ENCODE assay signal across 8 cellular contexts in the genomic region with DNA sequence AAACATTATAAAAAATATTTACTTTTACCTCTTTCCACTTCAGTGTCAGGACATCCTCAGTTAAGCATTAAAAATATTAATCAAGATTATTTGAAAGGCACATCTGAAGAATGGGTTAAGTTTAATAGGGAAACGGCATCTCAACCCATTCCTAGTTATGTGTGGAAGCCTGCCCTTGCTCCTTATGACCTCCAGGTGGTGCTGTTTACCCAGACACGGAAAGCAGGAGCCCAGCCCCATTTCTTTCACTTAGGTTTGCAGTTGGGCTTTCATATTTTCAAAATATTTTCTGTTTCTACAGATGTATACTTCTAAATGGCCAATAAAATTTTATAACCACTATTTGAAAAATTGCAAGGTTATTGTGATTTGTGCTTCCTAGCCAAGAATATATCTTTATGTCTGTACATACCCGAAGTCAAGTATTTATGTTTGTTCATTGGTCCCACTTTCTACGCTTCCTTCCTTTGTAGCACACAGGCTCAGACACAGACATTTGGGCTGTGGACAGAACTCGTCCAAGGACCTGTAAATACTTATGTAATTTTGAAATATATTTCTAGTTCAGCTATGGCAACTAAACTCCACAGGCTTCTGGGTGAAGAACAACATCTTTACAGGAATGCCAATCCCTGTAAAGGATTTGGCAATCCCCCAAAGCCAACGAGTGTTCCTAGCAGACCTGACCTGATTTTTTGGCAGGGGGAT.
DNase-seq lines count a peak whose midpoint lies in the region; ATAC-seq, FAIRE-seq and TF ChIP-seq lines count a peak whose summit lies in the region.

No MANE protein-coding gene starts in this region.

- no peak overlapping the region for H3K27ac ChIP-seq in neural cell (ENCODE audit: low read length)

- H3K27me3 ChIP-seq in neural cell (ENCODE audit: insufficient read depth, low read depth, low read length), result no peaks in the 10 kb centered on the region

- DNase-seq in AG20443 (ENCODE audit: low spot score) (peak; percentile 75), NCI-H460 (ENCODE audit: extremely low read depth, low read depth) (peak; percentile 64), activated T-cell treated with anti-CD3 and anti-CD28 coated beads for 24 hours (ENCODE audit: low read depth) (peak; percentile 14), fibroblast of pulmonary artery (ENCODE audit: low read depth) (peak; percentile 78), urothelium cell line (ENCODE audit: low spot score) (peak; percentile 55)

- no peaks in the 10 kb centered on the region for H4K20me1 ChIP-seq in neural cell (ENCODE audit: insufficient read depth)

- peak; percentile 34 for ATAC-seq in GM18861 (IDR thresholded peaks at IDR 0.05; ENCODE audit: unreplicated experiment)
- ATAC-seq in HG03280 (IDR thresholded peaks at IDR 0.05; ENCODE audit: unreplicated experiment), result peak; percentile 63

- FAIRE-seq in urothelium cell line (lab: Jason Lieb, UNC), result no peak

- H3F3A ChIP-seq in neural cell (ENCODE audit: insufficient read depth, low read length, poor library complexity, severe bottlenecking), result no peaks in the 10 kb centered on the region

- H3K9me3 ChIP-seq in neural cell (ENCODE audit: low read length), result no peaks in the 10 kb centered on the region

- TF ChIP-seq EP300 in neural cell (conservative IDR thresholded peaks at IDR 0.05; ENCODE audit: poor library complexity, severe bottlenecking), result no peak

- no peaks in the 10 kb centered on the region for H3K36me3 ChIP-seq in neural cell (ENCODE audit: insufficient read depth, low read length)

- H3K9ac ChIP-seq in neural cell (ENCODE audit: low read length), result no peak overlapping the region

- H3K9me2 ChIP-seq in neural cell (ENCODE audit: insufficient read depth, low read length), result no peaks in the 10 kb centered on the region

- H3K4me3 ChIP-seq in fibroblast of pulmonary artery (replicated peaks; ENCODE audit: low read depth, low read length) (no peak overlapping the region), neural cell (ENCODE audit: low read length) (no peak overlapping the region)

- TF ChIP-seq CTCF in fibroblast of pulmonary artery (IDR thresholded peaks at IDR 0.05; ENCODE audit: low read length, missing control alignments), result peak; percentile 98
- peak; percentile 91 for TF ChIP-seq CTCF in neural cell (IDR thresholded peaks at IDR 0.05; ENCODE audit: poor library complexity, severe bottlenecking)

- H3K79me2 ChIP-seq in neural cell (replicated peaks; ENCODE audit: insufficient read depth, low read length), result no peaks in the 10 kb centered on the region

- TF ChIP-seq RAD21 in neural cell (conservative IDR thresholded peaks at IDR 0.05), result peak; percentile 95

- no peak overlapping the region for H2AFZ ChIP-seq in neural cell (ENCODE audit: low read depth, low read length)

- H3K4me2 ChIP-seq in neural cell (ENCODE audit: low read length), result no peak overlapping the region

TF ChIP-seq in neural cell, 6 proteins besides CTCF, POLR2A, EP300 and RAD21:
- TF ChIP-seq SMC3 (conservative IDR thresholded peaks at IDR 0.05; ENCODE audit: poor library complexity), result peak; percentile 92
- no peak for TF ChIP-seq TAF1 (IDR thresholded peaks at IDR 0.05; ENCODE audit: low read depth)

Comparison
In these comparisons a context has a peak if more than half of its experiments do, and no peak if none do; other contexts are left out.
1. DNase-seq: peak in every context shown above with its lines; median percentile 78 in fibroblast of pulmonary artery; 75 in AG20443; 64 in NCI-H460; 55 in urothelium cell line; 14 in activated T-cell treated with anti-CD3 and anti-CD28 coated beads for 24 hours.